ENCODE assay signal across 24 cellular contexts in the genomic region with DNA sequence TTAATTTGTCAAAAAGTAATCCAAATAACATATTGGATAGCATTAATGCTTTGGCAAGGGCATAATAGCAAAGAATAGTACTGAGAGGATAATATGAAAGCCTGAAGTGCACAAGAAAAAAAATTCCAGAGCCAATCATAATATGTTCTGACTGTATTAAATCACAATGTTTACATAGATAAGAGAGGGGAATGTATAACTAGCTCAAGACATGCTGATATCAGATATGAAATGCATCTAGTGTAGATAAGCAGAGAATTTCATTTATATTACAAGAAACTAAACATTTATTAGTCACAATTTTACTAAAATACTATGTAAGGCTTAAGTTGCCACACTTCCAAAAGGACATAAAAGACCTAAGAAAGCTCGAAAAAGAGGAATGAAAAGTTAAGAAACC.
"Had no signal": no experiment of that assay in that cellular context is flagged by ENCODE, and none has a peak within 500 bp of the region (broad histone marks: within the 10 kb centered on the region; RNA-seq: fewer than 3 reads in every experiment).

No MANE protein-coding gene starts in this region.

- H3K27ac Mint-ChIP-seq: naive thymus-derived CD4-positive, alpha-beta T cell; nephron; neural progenitor cell; progenitor cell of endocrine pancreas; stimulated activated effector memory CD8-positive, alpha-beta T cell treated with anti-CD3 and anti-CD28 coated beads, Interleukin-12 subunit alpha, Interleukin-12 subunit beta, amount 100 ng/mL, for 72 hours; stimulated activated naive CD8-positive, alpha-beta T cell treated with anti-CD3 and anti-CD28 coated beads, Interleukin-15, Interleukin-2, amounts not matched to agents 100 ng/mL and 50 ng/mL, for 24 hours had no signal

- H3K27me3 Mint-ChIP-seq: progenitor cell of endocrine pancreas had no signal

- H3K4me3 ChIP-seq: coronary artery, esophagus muscularis mucosa, gastrocnemius medialis, lower lobe of right lung, mucosa of descending colon, neural progenitor cell, right lobe of liver, transverse colon, upper lobe of right lung, uterus had no signal

- H3K27ac ChIP-seq: coronary artery, esophagus muscularis mucosa, gastrocnemius medialis, lower lobe of right lung, neural progenitor cell, parathyroid adenoma, right lobe of liver, transverse colon, upper lobe of right lung, uterus had no signal

- ATAC-seq: gastrocnemius medialis; left ventricle myocardium superior; lower lobe of right lung; mucosa of descending colon; naive thymus-derived CD4-positive, alpha-beta T cell; right lobe of liver; stimulated activated effector memory CD8-positive, alpha-beta T cell treated with anti-CD3 and anti-CD28 coated beads, Interleukin-12 subunit alpha, Interleukin-12 subunit beta, amount 100 ng/mL, for 72 hours; upper lobe of right lung had no signal

- H3K36me3 Mint-ChIP-seq: neural progenitor cell; stimulated activated effector memory CD8-positive, alpha-beta T cell treated with anti-CD3 and anti-CD28 coated beads, Interleukin-12 subunit alpha, Interleukin-12 subunit beta, amount 100 ng/mL, for 72 hours had no signal

- H3K9me3 Mint-ChIP-seq: neural progenitor cell; stimulated activated effector memory CD8-positive, alpha-beta T cell treated with anti-CD3 and anti-CD28 coated beads, Interleukin-12 subunit alpha, Interleukin-12 subunit beta, amount 100 ng/mL, for 72 hours; stimulated activated naive CD8-positive, alpha-beta T cell treated with anti-CD3 and anti-CD28 coated beads, Interleukin-15, Interleukin-2, amounts not matched to agents 100 ng/mL and 50 ng/mL, for 24 hours had no signal

- H3K4me3 Mint-ChIP-seq: naive thymus-derived CD4-positive, alpha-beta T cell; nephron; neural progenitor cell; stimulated activated effector memory CD8-positive, alpha-beta T cell treated with anti-CD3 and anti-CD28 coated beads, Interleukin-12 subunit alpha, Interleukin-12 subunit beta, amount 100 ng/mL, for 72 hours; stimulated activated naive CD8-positive, alpha-beta T cell treated with anti-CD3 and anti-CD28 coated beads, Interleukin-15, Interleukin-2, amounts not matched to agents 100 ng/mL and 50 ng/mL, for 24 hours had no signal

- H3K4me1 ChIP-seq: esophagus muscularis mucosa, gastrocnemius medialis, lower lobe of right lung, neural progenitor cell, parathyroid adenoma, right lobe of liver, transverse colon, upper lobe of right lung, uterus had no signal

- DNase-seq: dermis blood vessel endothelial cell; effector memory CD4-positive, alpha-beta T cell; gastrocnemius medialis; head of caudate nucleus; left ventricle myocardium superior; lower lobe of right lung; mucosa of descending colon; naive thymus-derived CD4-positive, alpha-beta T cell; right lobe of liver; stimulated activated CD4-positive, alpha-beta T cell treated with anti-CD3 and anti-CD28 coated beads, Interleukin-2, amount 100 ng/mL, for 24 hours; stimulated activated CD4-positive, alpha-beta T cell treated with anti-CD3 and anti-CD28 coated beads, Interleukin-4, amount 100 ng/mL, for 24 hours; transverse colon; upper lobe of right lung; uterus had no signal

- FAIRE-seq: endothelial cell of umbilical vein, keratinocyte had no signal

- H3K9me3 ChIP-seq: esophagus muscularis mucosa, gastrocnemius medialis, lower lobe of right lung, mucosa of descending colon, right lobe of liver, transverse colon, upper lobe of right lung, uterus had no signal

- H3K4me2 ChIP-seq: neural progenitor cell had no signal

- H3K4me1 Mint-ChIP-seq: naive thymus-derived CD4-positive, alpha-beta T cell; nephron; neural progenitor cell; stimulated activated effector memory CD8-positive, alpha-beta T cell treated with anti-CD3 and anti-CD28 coated beads, Interleukin-12 subunit alpha, Interleukin-12 subunit beta, amount 100 ng/mL, for 72 hours had no signal
